Comparison of ENCODE assay signal across 15 cellular contexts in the genomic region with DNA sequence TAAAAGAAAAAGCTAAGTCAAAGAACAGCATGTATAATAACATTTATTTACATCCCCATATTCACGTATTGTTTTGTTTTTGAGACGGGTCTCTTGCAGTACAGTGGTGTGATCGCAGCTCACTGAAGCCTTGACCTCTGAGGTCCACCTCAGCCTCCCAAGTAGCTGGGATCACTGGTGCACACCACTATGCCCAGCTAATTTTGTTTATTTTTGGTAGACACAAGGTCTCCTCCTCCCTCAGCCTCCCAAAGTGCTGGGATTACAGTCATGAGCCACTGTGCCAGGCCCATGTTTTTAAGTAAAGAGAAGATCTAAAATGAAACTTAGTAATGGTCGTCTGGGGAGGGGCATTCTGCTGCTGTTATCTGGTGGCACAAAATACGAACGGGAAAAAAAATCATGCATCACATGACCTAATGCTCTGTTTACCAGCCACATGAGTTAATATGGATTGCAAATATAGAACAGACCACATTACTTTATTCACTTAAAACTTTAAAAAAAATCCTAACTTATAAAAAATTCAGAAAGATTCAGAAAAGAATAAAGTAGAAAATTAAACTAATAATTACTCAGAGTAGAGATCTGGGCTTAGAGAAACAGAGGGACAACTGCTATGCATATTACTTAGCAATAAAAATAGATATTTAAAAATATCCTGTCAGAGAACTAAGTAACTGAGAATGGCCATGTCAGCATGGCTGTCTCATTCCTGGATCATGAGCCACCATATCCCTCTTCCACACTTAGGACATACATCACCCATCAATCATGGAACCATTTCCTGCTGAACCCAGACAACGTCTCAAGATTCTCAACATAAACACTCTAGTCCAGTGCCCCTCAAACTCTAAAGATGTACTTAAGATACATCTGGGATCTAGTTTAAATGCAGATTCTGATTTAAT. TPM values are rescaled to one million over a fixed set of nuclear protein-coding genes. Genes with fewer than 3 reads are reported as not detected.
DNase-seq lines count a peak whose midpoint lies in the region; ATAC-seq, FAIRE-seq and TF ChIP-seq lines count a peak whose summit lies in the region.
"Had no signal": no experiment of that assay in that cellular context is flagged by ENCODE, and none has a peak within 500 bp of the region (broad histone marks: within the 10 kb centered on the region; RNA-seq: fewer than 3 reads in every experiment).

No MANE protein-coding gene starts in this region.

- H3K4me3 ChIP-seq in GM23248: no peak overlapping the region
- H3K4me3 ChIP-seq in astrocyte (ENCODE audit: insufficient read depth, low read depth, low read length): no peak overlapping the region
- H3K4me3 ChIP-seq in skeletal muscle satellite cell (ENCODE audit: low read length): no peak overlapping the region
- H3K4me3 ChIP-seq: PC-9 had no signal

- FAIRE-seq in astrocyte (lab: Jason Lieb, UNC): no peak
- FAIRE-seq in HTR-8/SVneo (lab: Jason Lieb, UNC): no peak

- H3K36me3 Mint-ChIP-seq in astrocyte (ENCODE audit: low read depth, unreplicated experiment): peaks cover 6% of the 10 kb centered on the region

- H4K20me1 ChIP-seq in GM23248 (ENCODE audit: insufficient read depth) (no peaks in the 10 kb centered on the region), astrocyte (ENCODE audit: insufficient read depth, low read length) (peaks cover 38% of the 10 kb centered on the region)

- H3K9me3 ChIP-seq in GM23248 (ENCODE audit: low read depth) (no peaks in the 10 kb centered on the region), astrocyte (ENCODE audit: insufficient read depth, low read depth, low read length) (no peaks in the 10 kb centered on the region), skeletal muscle satellite cell (replicated peaks; ENCODE audit: low read length) (no peaks in the 10 kb centered on the region)

- H2AFZ ChIP-seq in GM23248 (no peak overlapping the region), astrocyte (ENCODE audit: low read depth, low read length) (no peak overlapping the region)
- H2AFZ ChIP-seq: PC-9 had no signal

- peak; percentile 92 for ATAC-seq in left ventricle myocardium superior
- ATAC-seq in HG02970 (IDR thresholded peaks at IDR 0.05; ENCODE audit: low FRiP score, unreplicated experiment): no peak
- ATAC-seq: stimulated activated naive CD8-positive, alpha-beta T cell treated with anti-CD3 and anti-CD28 coated beads, Interleukin-15, amount 100 ng/mL, for 72 hours had no signal

- H3K27me3 ChIP-seq in GM23248 (replicated peaks; ENCODE audit: insufficient read depth) (no peaks in the 10 kb centered on the region), astrocyte (ENCODE audit: insufficient read depth, low read length) (no peaks in the 10 kb centered on the region), skeletal muscle satellite cell (ENCODE audit: control insufficient read depth, insufficient read depth, low read length) (no peaks in the 10 kb centered on the region)

- peaks cover 53% of the 10 kb centered on the region; the same call in 1 of the 2 replicates for H3F3A ChIP-seq in GM23248 (ENCODE audit: insufficient read depth)

- no peak for TF ChIP-seq CTCF in astrocyte (IDR thresholded peaks at IDR 0.05; ENCODE audit: insufficient read depth, low read depth, low read length)

- H3K27ac ChIP-seq in GM23248: 0 out of 2 replicates have a peak overlapping the region, but pooled peaks have one; percentile 6
- H3K27ac ChIP-seq in astrocyte (ENCODE audit: low read depth, low read length): peak overlapping the region; percentile 45
- H3K27ac ChIP-seq: epithelial cell of prostate, PC-9 had no signal

- no peak overlapping the region for H3K9ac ChIP-seq in GM23248
- H3K9ac ChIP-seq in astrocyte (ENCODE audit: low read length): no peak overlapping the region
- no peak overlapping the region for H3K9ac ChIP-seq in skeletal muscle satellite cell (ENCODE audit: low read depth, low read length)

- DNase-seq in GM23248: peak; percentile 35
- no peak for DNase-seq in astrocyte (ENCODE audit: low read depth)
- DNase-seq in left ventricle myocardium superior: no peak
- no peak for DNase-seq in HTR-8/SVneo (ENCODE audit: insufficient read length, low spot score)
- DNase-seq in DMS53 (lab: John Stamatoyannopoulos, UW): no peak
- DNase-seq: activated CD4-positive, alpha-beta T cell treated with anti-CD3 and anti-CD28 coated beads, Interleukin-2, amount 10 ng/mL, durations not matched to agents 7 days and 5 days; activated effector memory CD4-positive, alpha-beta T cell treated with Interleukin-2 at 50 U/mL for 16 hours; H9; NCI-H446; PC-9; stimulated activated naive CD8-positive, alpha-beta T cell treated with anti-CD3 and anti-CD28 coated beads, Interleukin-15, amount 100 ng/mL, for 72 hours had no signal

- WGBS in GM23248 (ENCODE audit: low coverage in 1 of 2, low lambda C conversion rate in 2 of 2, missing lambda C conversion rate in 2 of 2), 2 experiments: 67 to 71% methylated on average over 7 of the region's 7 CpGs

- no peaks in the 10 kb centered on the region for H3K9me3 Mint-ChIP-seq in astrocyte (ENCODE audit: unreplicated experiment)
- H3K9me3 Mint-ChIP-seq: activated CD4-positive, alpha-beta T cell treated with anti-CD3 and anti-CD28 coated beads, Interleukin-2, amount 10 ng/mL, durations not matched to agents 7 days and 5 days; H9; stimulated activated naive CD8-positive, alpha-beta T cell treated with anti-CD3 and anti-CD28 coated beads, Interleukin-15, amount 100 ng/mL, for 72 hours; T-helper 1 cell treated with Interleukin-12 subunit alpha and Interleukin-12 subunit beta and Interleukin-4 antibody, amounts not matched to agents 30 μg/mL and 1 μg/mL, for 36 hours had no signal

- no peaks in the 10 kb centered on the region for H3K9me2 ChIP-seq in GM23248 (ENCODE audit: insufficient read depth)

- in situ Hi-C loops in GM23248 (cut with MboI): loop anchor here (25.0 kb wide), 2 partner anchors 1457 to 1857 kb away; no protein-coding TSS in a partner anchor

- H3K4me2 ChIP-seq in GM23248 (ENCODE audit: unreplicated experiment) (no peak overlapping the region), astrocyte (ENCODE audit: low read length) (peak overlapping the region; percentile 57), skeletal muscle satellite cell (ENCODE audit: low read length) (peak overlapping the region; percentile 45)
- H3K4me2 ChIP-seq: PC-9 had no signal

- H3K79me2 ChIP-seq in GM23248 (ENCODE audit: insufficient read depth) (peaks cover 90% of the 10 kb centered on the region), astrocyte (ENCODE audit: insufficient read depth, low read length) (peaks cover 56% of the 10 kb centered on the region)

- peaks cover 24% of the 10 kb centered on the region for H3K4me1 Mint-ChIP-seq in astrocyte (ENCODE audit: low read depth, unreplicated experiment)

- peaks cover 37% of the 10 kb centered on the region for H3K4me1 ChIP-seq in GM23248 (ENCODE audit: insufficient read depth)
- H3K4me1 ChIP-seq in astrocyte (ENCODE audit: insufficient read depth, low read length): no peaks in the 10 kb centered on the region
- peaks cover 18% of the 10 kb centered on the region for H3K4me1 ChIP-seq in skeletal muscle satellite cell (ENCODE audit: control insufficient read depth, insufficient read depth, low read length)

- no peak overlapping the region for H3K4me3 Mint-ChIP-seq in astrocyte (ENCODE audit: unreplicated experiment)
- H3K4me3 Mint-ChIP-seq: activated CD4-positive, alpha-beta T cell treated with anti-CD3 and anti-CD28 coated beads, Interleukin-2, amount 10 ng/mL, durations not matched to agents 7 days and 5 days; H9; stimulated activated naive CD8-positive, alpha-beta T cell treated with anti-CD3 and anti-CD28 coated beads, Interleukin-15, amount 100 ng/mL, for 72 hours; T-helper 1 cell treated with Interleukin-12 subunit alpha and Interleukin-12 subunit beta and Interleukin-4 antibody, amounts not matched to agents 30 μg/mL and 1 μg/mL, for 36 hours had no signal

- no peaks in the 10 kb centered on the region for H3K27me3 Mint-ChIP-seq in astrocyte (ENCODE audit: low read depth, unreplicated experiment)
- H3K27me3 Mint-ChIP-seq: activated CD4-positive, alpha-beta T cell treated with anti-CD3 and anti-CD28 coated beads, Interleukin-2, amount 10 ng/mL, durations not matched to agents 7 days and 5 days; stimulated activated naive CD8-positive, alpha-beta T cell treated with anti-CD3 and anti-CD28 coated beads, Interleukin-15, amount 100 ng/mL, for 72 hours had no signal

- H3K27ac Mint-ChIP-seq in astrocyte (ENCODE audit: unreplicated experiment): peak overlapping the region; percentile 75
- H3K27ac Mint-ChIP-seq: activated CD4-positive, alpha-beta T cell treated with anti-CD3 and anti-CD28 coated beads, Interleukin-2, amount 10 ng/mL, durations not matched to agents 7 days and 5 days; stimulated activated naive CD8-positive, alpha-beta T cell treated with anti-CD3 and anti-CD28 coated beads, Interleukin-15, amount 100 ng/mL, for 72 hours; T-helper 1 cell treated with Interleukin-12 subunit alpha and Interleukin-12 subunit beta and Interleukin-4 antibody, amounts not matched to agents 30 μg/mL and 1 μg/mL, for 36 hours had no signal

- intact Hi-C loops in left ventricle myocardium superior (cut with micrococcal nuclease): no loop called here

- H3K36me3 ChIP-seq in GM23248 (ENCODE audit: low read depth) (peaks cover 85% of the 10 kb centered on the region), astrocyte (ENCODE audit: insufficient read depth, low read length) (peaks cover 58% of the 10 kb centered on the region), skeletal muscle satellite cell (ENCODE audit: insufficient read depth, low read length) (peaks cover 90% of the 10 kb centered on the region)

RNA-seq across cellular contexts. Expression of gene MMADHC, which starts 7.3 kb away (rescaled TPM):
- 143 and 156 TPM in 2 replicates for total RNA-seq in GM23248 (2014; rRNA removed; shearing (Covaris generic))
- polyA plus RNA-seq in GM23248 (2016; fragmentation: Nextera tagmentation; extraction: Ambion mirVana): 192 and 195 TPM in 2 replicates
- 122 and 125 TPM in 2 replicates for total RNA-seq in astrocyte
- 113 TPM for total RNA-seq in left ventricle myocardium superior
- 150 and 168 TPM in 2 replicates for total RNA-seq in skeletal muscle satellite cell (2012; rRNA removed)
